In genomic region chr2:60502123-60502522, GRCh38 we compare ENCODE assay signal across 21 cellular contexts. TPM values are rescaled to one million over a fixed set of nuclear protein-coding genes. Genes with fewer than 3 reads are reported as not detected.
DNase-seq lines count a peak whose midpoint lies in the region; TF ChIP-seq lines count a peak whose summit lies in the region.
"Had no signal": no experiment of that assay in that cellular context is flagged by ENCODE, and none has a peak within 500 bp of the region (broad histone marks: within the 10 kb centered on the region; RNA-seq: fewer than 3 reads in every experiment).

No MANE protein-coding gene starts in this region.

- no peaks in the 10 kb centered on the region for H3K9me3 ChIP-seq in sigmoid colon

- TF ChIP-seq CTCF in VCaP (conservative IDR thresholded peaks at IDR 0.05) (no peak), mesothelial cell of epicardium (IDR thresholded peaks at IDR 0.05; ENCODE audit: unreplicated experiment) (no peak), sigmoid colon (IDR thresholded peaks at IDR 0.05) (no peak)

- H3K36me3 Mint-ChIP-seq in mesothelial cell of epicardium: peaks cover 8% of the 10 kb centered on the region
- no peaks in the 10 kb centered on the region for H3K36me3 Mint-ChIP-seq in activated T-cell treated with anti-CD3 and anti-CD28 coated beads, Interleukin-2, amount 50 U/mL, for 24 hours (ENCODE audit: low read depth)
- H3K36me3 Mint-ChIP-seq: CD8-positive, alpha-beta memory T cell had no signal

- H3K36me3 ChIP-seq in sigmoid colon: no peaks in the 10 kb centered on the region

- H3K4me1 ChIP-seq in sigmoid colon: peaks cover 0 to 84% (median 45%) of the 10 kb centered on the region in 4 donors

- peak overlapping the region; percentile 31 for H3K27ac Mint-ChIP-seq in mesothelial cell of epicardium
- H3K27ac Mint-ChIP-seq in activated T-cell treated with anti-CD3 and anti-CD28 coated beads, Interleukin-2, amount 50 U/mL, for 24 hours: no peak overlapping the region
- H3K27ac Mint-ChIP-seq: CD8-positive, alpha-beta memory T cell had no signal

- no peaks in the 10 kb centered on the region for H3K9me3 Mint-ChIP-seq in mesothelial cell of epicardium
- no peaks in the 10 kb centered on the region for H3K9me3 Mint-ChIP-seq in activated T-cell treated with anti-CD3 and anti-CD28 coated beads, Interleukin-2, amount 50 U/mL, for 24 hours
- H3K9me3 Mint-ChIP-seq: CD8-positive, alpha-beta memory T cell had no signal

- TF ChIP-seq EP300 in sigmoid colon (IDR thresholded peaks at IDR 0.05): no peak

- no peak overlapping the region for H3K4me3 Mint-ChIP-seq in mesothelial cell of epicardium
- no peak overlapping the region for H3K4me3 Mint-ChIP-seq in activated T-cell treated with anti-CD3 and anti-CD28 coated beads, Interleukin-2, amount 50 U/mL, for 24 hours
- H3K4me3 Mint-ChIP-seq: CD8-positive, alpha-beta memory T cell had no signal

- WGBS in sigmoid colon, 2 donors: 54 to 69% methylated on average over 4 of the region's 4 CpGs

- H3K27me3 Mint-ChIP-seq in mesothelial cell of epicardium (ENCODE audit: low read depth): no peaks in the 10 kb centered on the region
- H3K27me3 Mint-ChIP-seq in activated T-cell treated with anti-CD3 and anti-CD28 coated beads, Interleukin-2, amount 50 U/mL, for 24 hours: peaks cover 23% of the 10 kb centered on the region

- peaks cover 56% of the 10 kb centered on the region for H3K4me1 Mint-ChIP-seq in mesothelial cell of epicardium
- H3K4me1 Mint-ChIP-seq in activated T-cell treated with anti-CD3 and anti-CD28 coated beads, Interleukin-2, amount 50 U/mL, for 24 hours (ENCODE audit: low read depth): no peaks in the 10 kb centered on the region
- H3K4me1 Mint-ChIP-seq: CD8-positive, alpha-beta memory T cell had no signal

- H3K4me3 ChIP-seq in sigmoid colon: no peak overlapping the region

- no peak for TF ChIP-seq POLR2A in sigmoid colon (IDR thresholded peaks at IDR 0.05)

- H3K27ac ChIP-seq in VCaP (peak overlapping the region; percentile 97), sigmoid colon (peak overlapping the region in 3 of 4 donors; percentile 47 to 78 (median 67))
- H3K27ac ChIP-seq: C4-2B had no signal

- no peaks in the 10 kb centered on the region for H3K27me3 ChIP-seq in sigmoid colon

- intact Hi-C loops in sigmoid colon (cut with DNase I): loop anchor here (5.0 kb wide), 1 partner anchor 40 kb away; no protein-coding TSS in a partner anchor

- DNase-seq in NCI-H1694 treated with DMSO at 0.1 percent for 48 hours (lab: John Stamatoyannopoulos, UW): peak; percentile 23
- DNase-seq in NCI-H1694 (lab: John Stamatoyannopoulos, UW): no peak
- DNase-seq in mesothelial cell of epicardium (ENCODE audit: low spot score in 2 of 2, unreplicated experiment in 2 of 2): no peak
- DNase-seq in sigmoid colon: no peak
- DNase-seq in NCI-H1417 (lab: John Stamatoyannopoulos, UW): no peak
- no peak for DNase-seq in activated T-cell treated with anti-CD3 and anti-CD28 coated beads, Interleukin-2, amount 50 U/mL, for 24 hours
- no peak for DNase-seq in NCI-H69 (lab: John Stamatoyannopoulos, UW)
- DNase-seq: 8988T; AML-193; Calu3; CD8-positive, alpha-beta memory T cell; Karpas-422; MV-4-11; NCI-H1105 treated with DMSO at 0.1 percent for 48 hours; NCI-H187 treated with DMSO at 0.1 percent for 48 hours; NCI-H524; PC-3; Right ventricle myocardium superior had no signal

RNA-seq across cellular contexts. Expression of gene BCL11A, which starts 51.3 kb away (rescaled TPM):
- 139 to 142 TPM (median 141 TPM) in 3 replicates for total RNA-seq in mesothelial cell of epicardium
- 10 to 100 TPM; 16.3 to 39.6 (median 19.7) TPM for total RNA-seq in sigmoid colon
- 10 to 100 TPM in 1 of 3 donors, 1 to 10 TPM in 2; 3.6 to 14.5 (median 4.4) TPM for polyA plus RNA-seq in sigmoid colon
- total RNA-seq: M059J had no signal
- polyA plus RNA-seq: CD8-positive, alpha-beta memory T cell had no signal
